Comparison of ENCODE assay signal across 33 cellular contexts in genomic region chr2:63769915-63770314, GRCh38.
"Had no signal": no experiment of that assay in that cellular context is flagged by ENCODE, and none has a peak within 500 bp of the region (broad histone marks: within the 10 kb centered on the region; RNA-seq: fewer than 3 reads in every experiment).

No MANE protein-coding gene starts in this region.

- DNase-seq: activated B cell treated with CpG ODN at 0.5 μM for 24 hours; activated CD4-positive, alpha-beta memory T cell treated with anti-CD3 and anti-CD28 coated beads, Interleukin-2, amount 10 ng/mL, durations not matched to agents 7 days and 5 days; activated CD4-positive, alpha-beta T cell treated with anti-CD3 and anti-CD28 coated beads for 4 hours; activated CD4-positive, alpha-beta T cell treated with anti-CD3 and anti-CD28 coated beads, Interleukin-2, amount 10 ng/mL, durations not matched to agents 24 days and 14 days; activated CD4-positive, alpha-beta T cell treated with anti-CD3 and anti-CD28 coated beads, Interleukin-2, amount 50 U/mL, for 48 hours; activated CD4-positive, CD25-positive, alpha-beta regulatory T cell treated with anti-CD3 and anti-CD28 coated beads, Interleukin-2, amount 50 U/mL, for 72 hours; activated CD8-positive, alpha-beta memory T cell treated with anti-CD3 and anti-CD28 coated beads for 24 hours; activated CD8-positive, alpha-beta memory T cell treated with anti-CD3 and anti-CD28 coated beads, Interleukin-2, amount 10 ng/mL, durations not matched to agents 7 days and 5 days; activated CD8-positive, alpha-beta memory T cell treated with anti-CD3 and anti-CD28 coated beads, Interleukin-2, amount 50 U/mL, for 48 hours; activated CD8-positive, alpha-beta T cell treated with anti-CD3 and anti-CD28 coated beads, Interleukin-2, amount 10 ng/mL, durations not matched to agents 7 days and 5 days; activated effector memory CD4-positive, alpha-beta T cell treated with anti-CD3 and anti-CD28 coated beads, Interleukin-2, amount 50 U/mL, for 16 hours; activated gamma-delta T cell treated with Interleukin-2 at 50 U/mL for 16 hours; activated naive CD4-positive, alpha-beta T cell; activated naive CD4-positive, alpha-beta T cell treated with anti-CD3 and anti-CD28 coated beads for 36 hours; activated naive CD4-positive, alpha-beta T cell treated with anti-CD3 and anti-CD28 coated beads, Interleukin-2, amount 50 U/mL, for 16 hours; activated naive CD8-positive, alpha-beta T cell treated with anti-CD3 and anti-CD28 coated beads for 36 hours; activated T-cell treated with anti-CD3 and anti-CD28 coated beads, Interleukin-2, amount 50 U/mL, for 24 hours; activated T-cell treated with anti-CD3 and anti-CD28 coated beads, Interleukin-2, amount 50 U/mL, for 48 hours; adrenal gland; amniotic stem cell; aorta; body of pancreas; brain microvascular endothelial cell; central memory CD4-positive, alpha-beta T cell; T-helper 1 cell; T-helper 2 cell; T-helper 9 cell had no signal

- H3K9me3 ChIP-seq: body of pancreas had no signal

- H3K4me3 ChIP-seq: adrenal gland, body of pancreas, breast epithelium had no signal

- H3K4me1 ChIP-seq: adrenal gland, body of pancreas, breast epithelium had no signal

- ATAC-seq: activated CD8-positive, alpha-beta memory T cell treated with anti-CD3 and anti-CD28 coated beads, Interleukin-2, amount 10 ng/mL, durations not matched to agents 7 days and 5 days; activated CD8-positive, alpha-beta T cell treated with anti-CD3 and anti-CD28 coated beads, Interleukin-2, amount 10 ng/mL, durations not matched to agents 7 days and 5 days; activated naive CD4-positive, alpha-beta T cell treated with anti-CD3 and anti-CD28 coated beads, Interleukin-2, amount 50 U/mL, for 72 hours; body of pancreas had no signal

- H3K4me3 Mint-ChIP-seq: activated B cell treated with CpG ODN at 0.5 μM for 24 hours; activated CD4-positive, alpha-beta memory T cell treated with anti-CD3 and anti-CD28 coated beads, Interleukin-2, amount 10 ng/mL, durations not matched to agents 7 days and 5 days; activated CD4-positive, alpha-beta T cell treated with anti-CD3 and anti-CD28 coated beads, Interleukin-2, amount 10 ng/mL, durations not matched to agents 24 days and 14 days; activated CD8-positive, alpha-beta memory T cell treated with anti-CD3 and anti-CD28 coated beads, Interleukin-2, amount 10 ng/mL, durations not matched to agents 7 days and 5 days; activated CD8-positive, alpha-beta T cell treated with anti-CD3 and anti-CD28 coated beads, Interleukin-2, amount 10 ng/mL, durations not matched to agents 7 days and 5 days; activated naive CD4-positive, alpha-beta T cell treated with anti-CD3 and anti-CD28 coated beads for 36 hours; activated naive CD8-positive, alpha-beta T cell treated with anti-CD3 and anti-CD28 coated beads for 36 hours; activated T-cell treated with anti-CD3 and anti-CD28 coated beads, Interleukin-2, amount 50 U/mL, for 24 hours; T-helper 1 cell treated with Interleukin-12 subunit alpha and Interleukin-12 subunit beta and Interleukin-4 antibody, amounts not matched to agents 30 μg/mL and 1 μg/mL, for 36 hours; T-helper 2 cell treated with Interferon-gamma antibody and Interleukin-4, amounts not matched to agents 5 μg/mL and 100 μg/mL, for 36 hours had no signal

- H3K36me3 ChIP-seq: adrenal gland, brain microvascular endothelial cell, breast epithelium had no signal

- H3K27ac ChIP-seq: adrenal gland, body of pancreas, brain microvascular endothelial cell, breast epithelium, VCaP had no signal

- FAIRE-seq: astrocyte had no signal

- H3K36me3 Mint-ChIP-seq: activated CD8-positive, alpha-beta memory T cell treated with anti-CD3 and anti-CD28 coated beads, Interleukin-2, amount 10 ng/mL, durations not matched to agents 7 days and 5 days; activated naive CD4-positive, alpha-beta T cell treated with anti-CD3 and anti-CD28 coated beads, Interleukin-2, amount 50 U/mL, for 72 hours; activated naive CD8-positive, alpha-beta T cell treated with anti-CD3 and anti-CD28 coated beads for 36 hours had no signal

- H3K27ac Mint-ChIP-seq: activated B cell treated with CpG ODN at 0.5 μM for 24 hours; activated CD4-positive, alpha-beta memory T cell treated with anti-CD3 and anti-CD28 coated beads, Interleukin-2, amount 10 ng/mL, durations not matched to agents 7 days and 5 days; activated CD4-positive, alpha-beta T cell treated with anti-CD3 and anti-CD28 coated beads, Interleukin-2, amount 10 ng/mL, durations not matched to agents 24 days and 14 days; activated CD8-positive, alpha-beta memory T cell treated with anti-CD3 and anti-CD28 coated beads, Interleukin-2, amount 10 ng/mL, durations not matched to agents 7 days and 5 days; activated CD8-positive, alpha-beta T cell treated with anti-CD3 and anti-CD28 coated beads, Interleukin-2, amount 10 ng/mL, durations not matched to agents 7 days and 5 days; activated naive CD4-positive, alpha-beta T cell treated with anti-CD3 and anti-CD28 coated beads for 36 hours; activated naive CD4-positive, alpha-beta T cell treated with anti-CD3 and anti-CD28 coated beads, Interleukin-2, amount 50 U/mL, for 72 hours; activated naive CD8-positive, alpha-beta T cell treated with anti-CD3 and anti-CD28 coated beads for 36 hours; activated T-cell treated with anti-CD3 and anti-CD28 coated beads, Interleukin-2, amount 50 U/mL, for 24 hours; T-helper 1 cell treated with Interleukin-12 subunit alpha and Interleukin-12 subunit beta and Interleukin-4 antibody, amounts not matched to agents 30 μg/mL and 1 μg/mL, for 36 hours; T-helper 2 cell treated with Interferon-gamma antibody and Interleukin-4, amounts not matched to agents 5 μg/mL and 100 μg/mL, for 36 hours had no signal

- H3K4me1 Mint-ChIP-seq: activated B cell treated with CpG ODN at 0.5 μM for 24 hours; activated CD4-positive, alpha-beta memory T cell treated with anti-CD3 and anti-CD28 coated beads, Interleukin-2, amount 10 ng/mL, durations not matched to agents 7 days and 5 days; activated CD4-positive, alpha-beta T cell treated with anti-CD3 and anti-CD28 coated beads, Interleukin-2, amount 10 ng/mL, durations not matched to agents 24 days and 14 days; activated CD8-positive, alpha-beta memory T cell treated with anti-CD3 and anti-CD28 coated beads, Interleukin-2, amount 10 ng/mL, durations not matched to agents 7 days and 5 days; activated naive CD8-positive, alpha-beta T cell treated with anti-CD3 and anti-CD28 coated beads for 36 hours had no signal

- H3K27me3 ChIP-seq: adrenal gland, body of pancreas, brain microvascular endothelial cell, breast epithelium had no signal

- H3K27me3 Mint-ChIP-seq: activated CD8-positive, alpha-beta memory T cell treated with anti-CD3 and anti-CD28 coated beads, Interleukin-2, amount 10 ng/mL, durations not matched to agents 7 days and 5 days; activated naive CD8-positive, alpha-beta T cell treated with anti-CD3 and anti-CD28 coated beads for 36 hours; activated T-cell treated with anti-CD3 and anti-CD28 coated beads, Interleukin-2, amount 50 U/mL, for 24 hours had no signal
